In genomic region chr5:141637693-141638419, GRCh38 we compare ENCODE assay signal across 8 cellular contexts. TPM values are rescaled to one million over a fixed set of nuclear protein-coding genes. Genes with fewer than 3 reads are reported as not detected.
DNase-seq lines count a peak whose midpoint lies in the region; ATAC-seq and TF ChIP-seq lines count a peak whose summit lies in the region.

No MANE protein-coding gene starts in this region.

- H3K4me3 Mint-ChIP-seq in chondrocyte (ENCODE audit: unreplicated experiment) = peak overlapping the region; percentile 88

- no peaks in the 10 kb centered on the region for H3K27me3 ChIP-seq in BLaER1 treated with 17β-estradiol and CSF1 and Interleukin-3, amounts not matched to agents 10 nM and 100 nM
- no peaks in the 10 kb centered on the region; the same call in 1 of the 2 replicates for H3K27me3 ChIP-seq in MG63

- H3K36me3 ChIP-seq in BLaER1 treated with 17β-estradiol and CSF1 and Interleukin-3, amounts not matched to agents 10 nM and 100 nM = peaks cover 17 to 69% (median 41%) of the 10 kb centered on the region in 11 experiments
- peaks cover 31% of the 10 kb centered on the region for H3K36me3 ChIP-seq in MG63

- H4K20me1 ChIP-seq in BLaER1 treated with 17β-estradiol and CSF1 and Interleukin-3, amounts not matched to agents 10 nM and 100 nM = peaks cover 15 to 70% (median 23%) of the 10 kb centered on the region in 11 experiments; a peak in 19 of 22 replicates

- no peak overlapping the region for H3K27ac Mint-ChIP-seq in chondrocyte (ENCODE audit: unreplicated experiment)

- peaks cover 7% of the 10 kb centered on the region for H3K36me3 Mint-ChIP-seq in chondrocyte (ENCODE audit: low read depth)

- peak overlapping the region; percentile 74 to 95 (median 81) for H3K4me3 ChIP-seq in BLaER1 treated with 17β-estradiol and CSF1 and Interleukin-3, amounts not matched to agents 10 nM and 100 nM
- peak overlapping the region; percentile 99 for H3K4me3 ChIP-seq in MG63

- DNase-seq in MG63 = peak; percentile 43
- no peak for DNase-seq in chondrocyte (ENCODE audit: low spot score)
- peak; percentile 57 for DNase-seq in left lobe of liver (ENCODE audit: low spot score)
- DNase-seq in stimulated activated CD8-positive, alpha-beta memory T cell treated with anti-CD3 and anti-CD28 coated beads, Interleukin-12 subunit alpha, Interleukin-12 subunit beta, amount 100 ng/mL, for 1 hour (ENCODE audit: low read depth) = peak; percentile 30

- no peaks in the 10 kb centered on the region for H3K27me3 Mint-ChIP-seq in chondrocyte (ENCODE audit: low read depth)

- peaks cover 26% of the 10 kb centered on the region for H3K4me1 Mint-ChIP-seq in chondrocyte (ENCODE audit: low read depth)

- peak; percentile 56 for TF ChIP-seq CTCF in chondrocyte (IDR thresholded peaks at IDR 0.05)

- ATAC-seq in GM21381 (IDR thresholded peaks at IDR 0.05; ENCODE audit: unreplicated experiment) (peak; percentile 24), left lobe of liver (peak; percentile 34), GM21526 (IDR thresholded peaks at IDR 0.05; ENCODE audit: low FRiP score, unreplicated experiment) (no peak)
- ATAC-seq in activated CD4-positive, CD25-positive, alpha-beta regulatory T cell treated with anti-CD3 and anti-CD28 coated beads, Interleukin-2, amount 50 U/mL, for 24 hours = peak; percentile 17 to 22

- H3K4me1 ChIP-seq in BLaER1 treated with 17β-estradiol and CSF1 and Interleukin-3, amounts not matched to agents 10 nM and 100 nM = peaks cover 38 to 85% (median 69%) of the 10 kb centered on the region in 10 experiments

- peak overlapping the region in 10 of 11 experiments; percentile 73 to 83 (median 76); a peak in 20 of 22 replicates for H3K27ac ChIP-seq in BLaER1 treated with 17β-estradiol and CSF1 and Interleukin-3, amounts not matched to agents 10 nM and 100 nM

- H3K9me3 Mint-ChIP-seq in chondrocyte (ENCODE audit: low read depth) = no peaks in the 10 kb centered on the region

- no peaks in the 10 kb centered on the region for H3K9me3 ChIP-seq in BLaER1 treated with 17β-estradiol and CSF1 and Interleukin-3, amounts not matched to agents 10 nM and 100 nM (replicated peaks in 1 of 11)
- no peaks in the 10 kb centered on the region for H3K9me3 ChIP-seq in MG63

- peak overlapping the region; percentile 90 to 99 (median 96) for H3K4me2 ChIP-seq in BLaER1 treated with 17β-estradiol and CSF1 and Interleukin-3, amounts not matched to agents 10 nM and 100 nM

- peak overlapping the region; percentile 78 to 90 (median 85) for H3K9ac ChIP-seq in BLaER1 treated with 17β-estradiol and CSF1 and Interleukin-3, amounts not matched to agents 10 nM and 100 nM

RNA-seq across cellular contexts. Expression of gene RELL2, which starts 1.1 kb away (rescaled TPM):
- total RNA-seq in MG63 (2014; rRNA removed; shearing (Covaris generic); ENCODE audit: low replicate concordance) = 13.2 and 15.1 TPM in 2 replicates
- total RNA-seq in chondrocyte (2.9 to 6.1 TPM (median 5.2 TPM) in 3 replicates), left lobe of liver (0.96 TPM)

RNA-seq across cellular contexts. Expression of gene HDAC3, which starts 1.2 kb away (rescaled TPM):
- total RNA-seq in MG63 (2014; rRNA removed; shearing (Covaris generic); ENCODE audit: low replicate concordance) = 122 and 169 TPM in 2 replicates
- total RNA-seq in chondrocyte = 46.5 to 55.4 TPM (median 47.8 TPM) in 3 replicates
- 28.7 TPM for total RNA-seq in left lobe of liver

RNA-seq across cellular contexts. Expression of gene FCHSD1, which starts 13.4 kb away (rescaled TPM):
- 3.4 and 5.8 TPM in 2 replicates for total RNA-seq in MG63 (2014; rRNA removed; shearing (Covaris generic); ENCODE audit: low replicate concordance)
- 16.4 to 29.8 TPM (median 24.7 TPM) in 3 replicates for total RNA-seq in chondrocyte
- 1.7 TPM for total RNA-seq in left lobe of liver

RNA-seq across cellular contexts. Expression of gene DIAPH1, which starts 19.1 kb away (rescaled TPM):
- total RNA-seq in MG63 (2014; rRNA removed; shearing (Covaris generic); ENCODE audit: low replicate concordance) = 28.4 and 43.9 TPM in 2 replicates
- total RNA-seq in chondrocyte (44.1 to 56.2 TPM (median 44.9 TPM) in 3 replicates), left lobe of liver (120 TPM)

RNA-seq across cellular contexts. Expression of gene ARAP3, which starts 44.2 kb away (rescaled TPM):
- total RNA-seq in MG63 (2014; rRNA removed; shearing (Covaris generic); ENCODE audit: low replicate concordance) = 2.1 and 4.6 TPM in 2 replicates
- total RNA-seq in chondrocyte = 1.3 to 7.1 TPM (median 5.9 TPM) in 3 replicates
- total RNA-seq in left lobe of liver = 3.3 TPM
